ENCODE assay signal across 21 cellular contexts in the genomic region with DNA sequence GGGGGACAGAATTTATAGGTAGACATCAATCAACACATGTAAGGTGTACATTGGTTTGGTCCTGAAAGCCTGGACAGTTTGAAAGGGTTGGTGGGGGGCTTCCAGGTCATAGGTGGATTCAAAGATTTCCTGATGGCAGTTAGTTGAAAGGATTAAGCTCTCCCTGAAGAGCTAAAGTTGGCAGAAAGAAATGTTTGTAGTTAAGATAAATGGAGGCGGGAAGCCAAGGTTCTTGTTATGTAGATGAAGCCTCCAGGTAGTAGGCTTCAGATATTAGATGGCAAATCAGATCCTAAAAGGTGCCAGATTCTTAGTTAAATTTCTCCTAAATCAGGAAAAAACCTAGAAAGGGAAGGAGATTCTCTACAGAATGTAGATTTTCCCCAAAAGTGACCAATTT. TPM values are rescaled to one million over a fixed set of nuclear protein-coding genes. Genes with fewer than 3 reads are reported as not detected.
"Had no signal": no experiment of that assay in that cellular context is flagged by ENCODE, and none has a peak within 500 bp of the region (broad histone marks: within the 10 kb centered on the region; RNA-seq: fewer than 3 reads in every experiment).

No MANE protein-coding gene starts in this region.

- H3K4me3 ChIP-seq: lower lobe of right lung, ovary, prostate gland, spleen had no signal

- H3K27me3 ChIP-seq: neutrophil, ovary, spleen had no signal

- H3K4me1 ChIP-seq: prostate gland, spleen had no signal

- H3K36me3 ChIP-seq: ovary had no signal

- DNase-seq: activated CD4-positive, alpha-beta T cell treated with anti-CD3 and anti-CD28 coated beads, Interleukin-2, amount 50 U/mL, for 4 hours; activated CD8-positive, alpha-beta memory T cell treated with anti-CD3 and anti-CD28 coated beads, Interleukin-2, amount 50 U/mL, for 48 hours; activated naive CD4-positive, alpha-beta T cell treated with Interleukin-2 at 50 U/mL for 16 hours; activated naive CD8-positive, alpha-beta T cell treated with anti-CD3 and anti-CD28 coated beads for 36 hours; activated T-cell treated with anti-CD3 and anti-CD28 coated beads, Interleukin-2, amount 50 U/mL, for 4 hours; central memory CD4-positive, alpha-beta T cell; effector memory CD4-positive, alpha-beta T cell; hypothalamus; immature natural killer cell; lower lobe of right lung; natural killer cell; ovary; spleen; stimulated activated CD4-positive, alpha-beta T cell treated with anti-CD3 and anti-CD28 coated beads, Interleukin-4, amount 100 ng/mL, for 1 hour; stimulated activated naive CD4-positive, alpha-beta T cell treated with Interleukin-2 at 50 U/mL for 16 hours; T-cell had no signal

- H3K9me3 ChIP-seq: lower lobe of right lung, neutrophil, ovary, prostate gland had no signal

- H3K27ac ChIP-seq: lower lobe of right lung, neutrophil, ovary, prostate gland, spleen had no signal

RNA-seq across cellular contexts. Expression of a gene that starts 9.0 kb away (rescaled TPM):
- total RNA-seq: activated CD8-positive, alpha-beta memory T cell treated with anti-CD3 and anti-CD28 coated beads for 36 hours; activated naive CD8-positive, alpha-beta T cell treated with anti-CD3 and anti-CD28 coated beads for 36 hours; left lobe of liver; prostate gland; ureter had no signal
- polyA plus RNA-seq: immature natural killer cell had no signal
